8 cellular contexts compared by ENCODE assay signal in the genomic region with DNA sequence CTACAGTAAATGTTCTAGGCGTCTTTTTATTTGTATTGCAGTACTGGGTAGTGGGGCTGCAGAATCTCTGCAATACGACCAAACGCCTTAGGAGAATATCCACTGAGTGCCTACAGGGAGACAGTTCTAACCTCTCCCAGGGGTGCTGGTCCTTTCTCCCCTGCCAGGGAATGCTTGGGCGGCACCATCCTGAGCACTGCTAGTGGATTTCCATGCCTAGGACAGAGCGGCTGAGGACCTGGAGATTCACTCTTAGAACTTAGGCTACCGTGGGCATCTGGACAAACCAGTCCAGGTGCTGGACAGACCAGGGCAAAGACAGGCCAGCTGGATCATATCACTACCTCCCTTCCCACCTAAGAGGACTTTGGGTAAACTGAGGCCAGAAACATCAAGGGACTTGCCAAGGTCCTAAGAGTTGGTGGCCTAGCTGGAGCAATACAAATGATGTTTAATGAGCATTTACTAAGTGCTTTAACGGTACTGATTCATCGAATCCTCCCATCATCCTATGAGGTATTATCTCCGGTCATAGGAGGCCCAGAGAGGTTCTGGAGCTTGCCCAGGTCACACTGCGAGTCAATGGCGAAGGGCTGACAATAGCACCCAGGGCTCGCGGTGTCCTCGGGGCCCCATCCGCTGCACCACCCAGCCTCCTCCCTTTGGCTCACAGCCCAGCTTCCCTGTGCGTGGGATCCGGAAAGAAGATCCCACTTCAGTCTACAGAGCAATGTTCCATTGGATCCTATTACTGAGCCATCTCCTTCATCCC. TPM values are rescaled to one million over a fixed set of nuclear protein-coding genes. Genes with fewer than 3 reads are reported as not detected.
DNase-seq lines count a peak whose midpoint lies in the region; ATAC-seq and TF ChIP-seq lines count a peak whose summit lies in the region.

No MANE protein-coding gene starts in this region.

- no peaks in the 10 kb centered on the region for H3K9me3 Mint-ChIP-seq in activated naive CD4-positive, alpha-beta T cell treated with anti-CD3 and anti-CD28 coated beads, Interleukin-2, amount 50 U/mL, for 24 hours
- H3K9me3 Mint-ChIP-seq in chondrocyte (ENCODE audit: low read depth) = no peaks in the 10 kb centered on the region

- no peaks in the 10 kb centered on the region for H3K36me3 Mint-ChIP-seq in activated naive CD4-positive, alpha-beta T cell treated with anti-CD3 and anti-CD28 coated beads, Interleukin-2, amount 50 U/mL, for 24 hours
- H3K36me3 Mint-ChIP-seq in chondrocyte (ENCODE audit: low read depth) = peaks cover 10% of the 10 kb centered on the region

- no peaks in the 10 kb centered on the region for H3K27me3 ChIP-seq in tibial nerve

- TF ChIP-seq CTCF in chondrocyte (IDR thresholded peaks at IDR 0.05) (no peak), lower leg skin (IDR thresholded peaks at IDR 0.05) (no peak), tibial nerve (IDR thresholded peaks at IDR 0.05) (no peak)

- H3K4me3 ChIP-seq in lower leg skin (ENCODE audit: low read depth, poor library complexity, severe bottlenecking) = peak overlapping the region; percentile 55
- H3K4me3 ChIP-seq in tibial nerve = peak overlapping the region; percentile 37 to 73 (median 58)

- H3K9me3 ChIP-seq in tibial nerve = no peaks in the 10 kb centered on the region

- H3K27ac Mint-ChIP-seq in activated naive CD4-positive, alpha-beta T cell treated with anti-CD3 and anti-CD28 coated beads, Interleukin-2, amount 50 U/mL, for 24 hours = no peak overlapping the region
- peak overlapping the region; percentile 51 for H3K27ac Mint-ChIP-seq in chondrocyte (ENCODE audit: unreplicated experiment)

- no peak for TF ChIP-seq POLR2A in lower leg skin (IDR thresholded peaks at IDR 0.05)
- no peak for TF ChIP-seq POLR2A in tibial nerve (IDR thresholded peaks at IDR 0.05)

- WGBS in lower leg skin, 2 donors = 41 to 43% methylated on average over 17 of the region's 17 CpGs
- WGBS in tibial nerve, 2 donors = 35 to 42% methylated on average over 17 of the region's 17 CpGs

- H3K4me1 Mint-ChIP-seq in activated naive CD4-positive, alpha-beta T cell treated with anti-CD3 and anti-CD28 coated beads, Interleukin-2, amount 50 U/mL, for 24 hours = peaks cover 4% of the 10 kb centered on the region
- H3K4me1 Mint-ChIP-seq in chondrocyte (ENCODE audit: low read depth) = peaks cover 22% of the 10 kb centered on the region

- ATAC-seq in GM18873 (IDR thresholded peaks at IDR 0.05; ENCODE audit: low FRiP score, unreplicated experiment) = no peak

- DNase-seq in activated naive CD4-positive, alpha-beta T cell treated with Interleukin-2 at 50 U/mL for 16 hours = no peak
- peak; percentile 50 for DNase-seq in NCI-H774 (lab: John Stamatoyannopoulos, UW)
- DNase-seq in chondrocyte (ENCODE audit: low spot score) = no peak
- peak in 1 of 2 donors; percentile 83 for DNase-seq in lower leg skin (ENCODE audit: low spot score in 2 of 2)
- no peak for DNase-seq in tibial nerve (ENCODE audit: low spot score in 2 of 2)
- no peak for DNase-seq in NCI-H146 treated with DMSO at 0.1 percent for 48 hours (lab: John Stamatoyannopoulos, UW; ENCODE audit: unreplicated experiment)

- TF ChIP-seq EP300 in tibial nerve (IDR thresholded peaks at IDR 0.05) = no peak

- H3K4me3 Mint-ChIP-seq in activated naive CD4-positive, alpha-beta T cell treated with anti-CD3 and anti-CD28 coated beads, Interleukin-2, amount 50 U/mL, for 24 hours = peak overlapping the region; percentile 76
- peak overlapping the region; percentile 78 for H3K4me3 Mint-ChIP-seq in chondrocyte (ENCODE audit: unreplicated experiment)

- intact Hi-C loops in lower leg skin (cut with DNase I; ENCODE audit: low total_unique reads) = no loop called here

- no peaks in the 10 kb centered on the region for H3K27me3 Mint-ChIP-seq in activated naive CD4-positive, alpha-beta T cell treated with anti-CD3 and anti-CD28 coated beads, Interleukin-2, amount 50 U/mL, for 24 hours
- H3K27me3 Mint-ChIP-seq in chondrocyte (ENCODE audit: low read depth) = no peaks in the 10 kb centered on the region

- H3K4me1 ChIP-seq in tibial nerve = peaks cover 0 to 9% (median 2%) of the 10 kb centered on the region in 4 donors

- peaks cover 0 to 20% (median 0%) of the 10 kb centered on the region in 3 donors for H3K36me3 ChIP-seq in tibial nerve

- H3K27ac ChIP-seq in tibial nerve = peak overlapping the region in 2 of 4 donors; percentile 69 to 80

RNA-seq across cellular contexts. Expression of a gene that starts 0.8 kb away (rescaled TPM):
- 14.5 to 25.1 TPM (median 25.0 TPM) in 3 replicates for total RNA-seq in chondrocyte
- 1 to 10 TPM; 1.2 to 8.5 (median 4.6) TPM for total RNA-seq in lower leg skin
- 10 to 100 TPM; 14.9 to 17.4 (median 16.5) TPM for total RNA-seq in tibial nerve

RNA-seq across cellular contexts. Expression of a gene that starts 39.6 kb away (rescaled TPM):
- total RNA-seq in chondrocyte (20.4 to 30.2 TPM (median 22.5 TPM) in 3 replicates), lower leg skin (10 to 100 TPM; 31.7 to 45.9 (median 38.9) TPM), tibial nerve (10 to 100 TPM; 24.9 to 64.5 (median 39.3) TPM)

RNA-seq across cellular contexts. Expression of a gene that starts 53.3 kb away (rescaled TPM):
- 22.8 to 25.3 TPM (median 25.1 TPM) in 3 replicates for total RNA-seq in chondrocyte
- total RNA-seq in lower leg skin = 100 to 1,000 TPM in 1 of 4 donors, 10 to 100 TPM in 3; 56.0 to 104 (median 77.1) TPM
- 10 to 100 TPM; 19.8 to 47.7 (median 35.8) TPM for total RNA-seq in tibial nerve
